ENCODE assay signal across 18 cellular contexts in genomic region chr9:127860779-127861178, GRCh38. TPM values are rescaled to one million over a fixed set of nuclear protein-coding genes. Genes with fewer than 3 reads are reported as not detected.
DNase-seq lines count a peak whose midpoint lies in the region; ATAC-seq and TF ChIP-seq lines count a peak whose summit lies in the region.
"Had no signal": no experiment of that assay in that cellular context is flagged by ENCODE, and none has a peak within 500 bp of the region (broad histone marks: within the 10 kb centered on the region; RNA-seq: fewer than 3 reads in every experiment).

No MANE protein-coding gene starts in this region.

- intact Hi-C loops in activated B cell treated with CpG ODN at 0.5 μM for 24 hours (cut with micrococcal nuclease), result no loop called here

- no peak overlapping the region for H3K14ac ChIP-seq in mesenchymal stem cell (ENCODE audit: low read length in 2 of 2)

- H3K4me3 Mint-ChIP-seq in activated naive CD4-positive, alpha-beta T cell treated with anti-CD3 and anti-CD28 coated beads, Interleukin-2, amount 50 U/mL, for 24 hours, result no peak overlapping the region
- no peak overlapping the region for H3K4me3 Mint-ChIP-seq in activated B cell treated with CpG ODN at 0.5 μM for 24 hours
- no peak overlapping the region for H3K4me3 Mint-ChIP-seq in stimulated activated memory B cell treated with anti-CD40 and anti-IgM and Interleukin-4, amounts not matched to agents 10 μg/mL and 1 μg/mL and 100 μg/mL, for 72 hours
- H3K4me3 Mint-ChIP-seq: activated T-cell treated with anti-CD3 and anti-CD28 coated beads, Interleukin-2, amount 50 U/mL, for 72 hours had no signal

- no peak overlapping the region for H2BK5ac ChIP-seq in mesenchymal stem cell (ENCODE audit: low read depth, low read length, poor library complexity, severe bottlenecking)

- no peaks in the 10 kb centered on the region for H3K27me3 Mint-ChIP-seq in activated naive CD4-positive, alpha-beta T cell treated with anti-CD3 and anti-CD28 coated beads, Interleukin-2, amount 50 U/mL, for 24 hours
- H3K27me3 Mint-ChIP-seq in activated B cell treated with CpG ODN at 0.5 μM for 24 hours, result no peaks in the 10 kb centered on the region
- no peaks in the 10 kb centered on the region for H3K27me3 Mint-ChIP-seq in stimulated activated memory B cell treated with anti-CD40 and anti-IgM and Interleukin-4, amounts not matched to agents 10 μg/mL and 1 μg/mL and 100 μg/mL, for 72 hours

- no peaks in the 10 kb centered on the region for H3K27me3 ChIP-seq in mesenchymal stem cell (ENCODE audit: control insufficient read depth in 1 of 2, insufficient read depth in 1 of 2, low read length in 2 of 2)
- H3K27me3 ChIP-seq: SJSA1 had no signal

- H3K4me1 ChIP-seq in mesenchymal stem cell (ENCODE audit: control insufficient read depth, insufficient read depth, low read depth, low read length), result peaks cover 27% of the 10 kb centered on the region

- POLR2A ChIA-PET in activated B cell treated with CpG ODN at 0.5 μM for 24 hours (lab: Charles Lee), result interaction anchor here (0.9 kb wide), 1 partner anchor 8 kb away, joined by 3 read pairs; no protein-coding TSS in a partner anchor

- no peak overlapping the region for H3K4me3 ChIP-seq in mesenchymal stem cell (ENCODE audit: insufficient read depth in 1 of 2, low read depth in 1 of 2, low read length in 2 of 2)
- H3K4me3 ChIP-seq: SJSA1 had no signal

- H2AFZ ChIP-seq in mesenchymal stem cell (ENCODE audit: low read depth, low read length), result no peak overlapping the region

- H4K8ac ChIP-seq in mesenchymal stem cell (ENCODE audit: low read length), result peak overlapping the region; percentile 82

- H3K27ac ChIP-seq in mesenchymal stem cell (ENCODE audit: low read length, poor library complexity, severe bottlenecking), result no peak overlapping the region
- H3K27ac ChIP-seq: SJSA1 had no signal

- H4K91ac ChIP-seq in mesenchymal stem cell (ENCODE audit: low read length), result peak overlapping the region; percentile 36

- H3K79me1 ChIP-seq in mesenchymal stem cell (replicated peaks; ENCODE audit: low read length, poor library complexity, severe bottlenecking), result no peaks in the 10 kb centered on the region

- peak overlapping the region; percentile 41 to 80 for H3K18ac ChIP-seq in mesenchymal stem cell (ENCODE audit: low read depth in 1 of 2, low read length in 2 of 2)

- DNase-seq in activated naive CD4-positive, alpha-beta T cell (lab: John Stamatoyannopoulos, UW), result no peak
- DNase-seq in activated B cell treated with CpG ODN at 0.5 μM for 24 hours (no peak), mesenchymal stem cell (no peak), NCI-H1930 (lab: John Stamatoyannopoulos, UW) (no peak), AG20443 (ENCODE audit: low spot score) (no peak), NCI-H1048 (lab: John Stamatoyannopoulos, UW) (no peak)
- DNase-seq: activated CD4-positive, alpha-beta T cell treated with anti-CD3 and anti-CD28 coated beads, Interleukin-2, amount 50 U/mL, for 1 hour; activated T-cell treated with anti-CD3 and anti-CD28 coated beads, Interleukin-2, amount 50 U/mL, for 72 hours; foreskin fibroblast; HCEC 1CT; Kasumi-1; NCI-H1105 treated with DMSO at 0.1 percent for 48 hours; NCI-H748 treated with DMSO at 0.1 percent for 48 hours; stimulated activated naive CD4-positive, alpha-beta T cell treated with Interleukin-2 at 50 U/mL for 16 hours; T-helper 9 cell had no signal

- no peak overlapping the region for H2AK5ac ChIP-seq in mesenchymal stem cell (ENCODE audit: low read length, severe bottlenecking)

- H2BK15ac ChIP-seq in mesenchymal stem cell (ENCODE audit: low read depth, poor library complexity, severe bottlenecking), result peak overlapping the region; percentile 73

- peaks cover 50% of the 10 kb centered on the region for H3K4me1 Mint-ChIP-seq in activated naive CD4-positive, alpha-beta T cell treated with anti-CD3 and anti-CD28 coated beads, Interleukin-2, amount 50 U/mL, for 24 hours
- peaks cover 61% of the 10 kb centered on the region for H3K4me1 Mint-ChIP-seq in activated B cell treated with CpG ODN at 0.5 μM for 24 hours
- peaks cover 54% of the 10 kb centered on the region for H3K4me1 Mint-ChIP-seq in stimulated activated memory B cell treated with anti-CD40 and anti-IgM and Interleukin-4, amounts not matched to agents 10 μg/mL and 1 μg/mL and 100 μg/mL, for 72 hours

- H3K36me3 Mint-ChIP-seq in activated naive CD4-positive, alpha-beta T cell treated with anti-CD3 and anti-CD28 coated beads, Interleukin-2, amount 50 U/mL, for 24 hours, result no peaks in the 10 kb centered on the region
- no peaks in the 10 kb centered on the region for H3K36me3 Mint-ChIP-seq in activated B cell treated with CpG ODN at 0.5 μM for 24 hours (ENCODE audit: low read depth)
- no peaks in the 10 kb centered on the region for H3K36me3 Mint-ChIP-seq in stimulated activated memory B cell treated with anti-CD40 and anti-IgM and Interleukin-4, amounts not matched to agents 10 μg/mL and 1 μg/mL and 100 μg/mL, for 72 hours

- no peak overlapping the region for H3K9ac ChIP-seq in mesenchymal stem cell (ENCODE audit: low read length)

- H3K23ac ChIP-seq in mesenchymal stem cell (ENCODE audit: low read length in 2 of 2), result no peak overlapping the region

- TF ChIP-seq CTCF in activated B cell treated with CpG ODN at 0.5 μM for 24 hours (IDR thresholded peaks at IDR 0.05), result no peak

- H3K9me3 Mint-ChIP-seq in activated naive CD4-positive, alpha-beta T cell treated with anti-CD3 and anti-CD28 coated beads, Interleukin-2, amount 50 U/mL, for 24 hours, result no peaks in the 10 kb centered on the region
- no peaks in the 10 kb centered on the region for H3K9me3 Mint-ChIP-seq in activated B cell treated with CpG ODN at 0.5 μM for 24 hours
- no peaks in the 10 kb centered on the region for H3K9me3 Mint-ChIP-seq in stimulated activated memory B cell treated with anti-CD40 and anti-IgM and Interleukin-4, amounts not matched to agents 10 μg/mL and 1 μg/mL and 100 μg/mL, for 72 hours
- H3K9me3 Mint-ChIP-seq: activated T-cell treated with anti-CD3 and anti-CD28 coated beads, Interleukin-2, amount 50 U/mL, for 72 hours had no signal

- peaks cover 1 to 7% of the 10 kb centered on the region in 2 experiments for H3K36me3 ChIP-seq in mesenchymal stem cell (ENCODE audit: control insufficient read depth in 1 of 2, insufficient read depth in 2 of 2, low read depth in 1 of 2, low read length in 2 of 2)
- H3K36me3 ChIP-seq: SJSA1 had no signal

- WGBS in mesenchymal stem cell, result 96% methylated on average over 11 of the region's 11 CpGs

- peak overlapping the region; percentile 24 to 81 for H2BK12ac ChIP-seq in mesenchymal stem cell (ENCODE audit: low read length in 2 of 2)

- H3K4me2 ChIP-seq in mesenchymal stem cell (ENCODE audit: low read length, poor library complexity, severe bottlenecking), result no peak overlapping the region

- no peaks in the 10 kb centered on the region for H3K9me3 ChIP-seq in mesenchymal stem cell (ENCODE audit: control insufficient read depth, low read length)
- H3K9me3 ChIP-seq: SJSA1 had no signal

- ATAC-seq in activated B cell treated with CpG ODN at 0.5 μM for 24 hours (ENCODE audit: low read depth), result no peak
- ATAC-seq in stimulated activated memory B cell treated with anti-CD40 and anti-IgM and Interleukin-4, amounts not matched to agents 10 μg/mL and 1 μg/mL and 100 μg/mL, for 72 hours, result no peak
- ATAC-seq: activated T-cell treated with anti-CD3 and anti-CD28 coated beads, Interleukin-2, amount 50 U/mL, for 72 hours had no signal

- peak overlapping the region; percentile 0 to 66 for H3K4ac ChIP-seq in mesenchymal stem cell (ENCODE audit: low read depth in 1 of 2, low read length in 2 of 2)

- H2BK120ac ChIP-seq in mesenchymal stem cell (ENCODE audit: low read depth, low read length), result peak overlapping the region; percentile 85

- peak overlapping the region; percentile 23 for H3K27ac Mint-ChIP-seq in activated naive CD4-positive, alpha-beta T cell treated with anti-CD3 and anti-CD28 coated beads, Interleukin-2, amount 50 U/mL, for 24 hours
- H3K27ac Mint-ChIP-seq in activated B cell treated with CpG ODN at 0.5 μM for 24 hours, result peak overlapping the region; percentile 59
- peak overlapping the region; percentile 94 for H3K27ac Mint-ChIP-seq in stimulated activated memory B cell treated with anti-CD40 and anti-IgM and Interleukin-4, amounts not matched to agents 10 μg/mL and 1 μg/mL and 100 μg/mL, for 72 hours
- H3K27ac Mint-ChIP-seq: activated T-cell treated with anti-CD3 and anti-CD28 coated beads, Interleukin-2, amount 50 U/mL, for 72 hours had no signal

- CTCF ChIA-PET in activated B cell treated with CpG ODN at 0.5 μM for 24 hours (lab: Charles Lee), result interaction anchor here (1.0 to 1.4 kb wide), 2 partner anchors 9 to 60 kb away, joined by 4 to 6 read pairs; no protein-coding TSS in a partner anchor

RNA-seq across cellular contexts. Expression of gene ENG, which starts 6.3 kb away (rescaled TPM):
- total RNA-seq in activated B cell treated with CpG ODN at 0.5 μM for 24 hours, result 4.8 and 6.1 TPM in 2 replicates
- 287 TPM for polyA plus RNA-seq in mesenchymal stem cell (2013, experiment 1 of 2)
- 284 TPM for polyA plus RNA-seq in mesenchymal stem cell (2013, experiment 2 of 2)

RNA-seq across cellular contexts. Expression of gene AK1, which starts 16.7 kb away (rescaled TPM):
- 6.9 and 8.1 TPM in 2 replicates for total RNA-seq in activated B cell treated with CpG ODN at 0.5 μM for 24 hours
- 127 TPM for polyA plus RNA-seq in mesenchymal stem cell (2013, experiment 1 of 2)
- 132 TPM for polyA plus RNA-seq in mesenchymal stem cell (2013, experiment 2 of 2)

RNA-seq across cellular contexts. Expression of gene ST6GALNAC6, which starts 38.6 kb away (rescaled TPM):
- 39.9 and 47.5 TPM in 2 replicates for total RNA-seq in activated B cell treated with CpG ODN at 0.5 μM for 24 hours
- 45.2 TPM for polyA plus RNA-seq in mesenchymal stem cell (2013, experiment 1 of 2)
- 45.9 TPM for polyA plus RNA-seq in mesenchymal stem cell (2013, experiment 2 of 2)

RNA-seq across cellular contexts. Expression of gene ST6GALNAC4, which starts 56.1 kb away (rescaled TPM):
- 71.3 and 85.4 TPM in 2 replicates for total RNA-seq in activated B cell treated with CpG ODN at 0.5 μM for 24 hours
- 32.1 TPM for polyA plus RNA-seq in mesenchymal stem cell (2013, experiment 1 of 2)
- polyA plus RNA-seq in mesenchymal stem cell (2013, experiment 2 of 2), result 29.4 TPM

RNA-seq across cellular contexts. Expression of gene FPGS, which starts 58.1 kb away (rescaled TPM):
- 105 and 135 TPM in 2 replicates for total RNA-seq in activated B cell treated with CpG ODN at 0.5 μM for 24 hours
- polyA plus RNA-seq in mesenchymal stem cell (2013, experiment 1 of 2), result 31.6 TPM
- polyA plus RNA-seq in mesenchymal stem cell (2013, experiment 2 of 2), result 30.7 TPM

Comparison
In these comparisons a context has a peak if more than half of its experiments do, and no peak if none do; other contexts are left out.
1. H3K27ac Mint-ChIP-seq: peak in every context shown above with its lines; median percentile 94 in stimulated activated memory B cell treated with anti-CD40 and anti-IgM and Interleukin-4, amounts not matched to agents 10 μg/mL and 1 μg/mL and 100 μg/mL, for 72 hours; 59 in activated B cell treated with CpG ODN at 0.5 μM for 24 hours; 23 in activated naive CD4-positive, alpha-beta T cell treated with anti-CD3 and anti-CD28 coated beads, Interleukin-2, amount 50 U/mL, for 24 hours.